In the genomic region with DNA sequence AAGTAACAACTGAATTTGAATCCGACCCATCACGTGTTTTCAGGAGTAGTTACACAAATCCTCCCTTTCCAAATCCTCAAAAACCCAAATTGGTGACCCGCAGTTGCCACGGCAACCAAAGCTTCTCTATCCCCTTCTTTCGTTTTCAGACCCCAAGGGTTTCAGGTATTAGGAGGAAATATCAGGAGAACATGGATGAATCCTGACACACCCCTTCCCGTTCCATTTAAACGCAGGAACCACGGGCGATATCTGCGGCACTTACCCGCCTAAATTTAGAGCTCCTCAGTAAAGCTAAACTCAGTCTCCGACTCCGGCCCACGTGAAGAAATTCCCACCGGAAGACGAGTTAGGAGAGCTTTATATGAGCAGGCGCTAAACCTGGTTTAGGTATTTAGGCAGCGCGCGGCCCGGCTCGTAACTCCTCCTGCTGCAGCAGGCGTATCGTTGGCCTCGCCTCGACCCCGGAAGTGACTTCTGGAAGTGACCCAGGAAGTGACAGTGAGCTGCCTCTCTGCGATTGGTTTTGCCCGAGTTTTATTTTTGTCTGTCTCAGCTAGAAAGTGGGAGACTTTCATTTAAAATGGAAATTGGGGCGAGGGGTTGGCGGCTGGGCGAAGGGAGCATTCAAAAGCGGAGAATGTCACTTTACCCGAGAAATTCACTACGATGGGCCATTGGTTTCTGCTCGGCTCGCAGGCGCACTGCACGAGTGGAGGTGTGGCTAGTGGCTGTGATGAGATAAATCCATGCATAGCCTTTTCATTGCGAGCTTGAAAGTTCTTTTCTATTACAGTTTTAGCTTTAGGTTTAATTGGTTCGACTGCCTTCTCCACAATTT, we compare ENCODE assay signal across 8 cellular contexts. TPM values are rescaled to one million over a fixed set of nuclear protein-coding genes. Genes with fewer than 3 reads are reported as not detected.
DNase-seq lines count a peak whose midpoint lies in the region; ATAC-seq, FAIRE-seq and TF ChIP-seq lines count a peak whose summit lies in the region.

A gene (minus strand): TSS at position 472 of the 841 bp plus-strand sequence.

- H2AFZ ChIP-seq in SU-DHL-6 (ENCODE audit: low read depth, low read length, severe bottlenecking): peak within 1 kb of the TSS; percentile 94

- H3K4me3 ChIP-seq in SU-DHL-6 (ENCODE audit: insufficient read depth, low read length, poor library complexity, severe bottlenecking) (peak within 1 kb of the TSS; percentile 98), pancreas (peak within 1 kb of the TSS; percentile 11 to 52 (median 44)), tibial artery (peak within 1 kb of the TSS; percentile 58 to 77)

- peak within 1 kb of the TSS; percentile 97 for H3K4me3 Mint-ChIP-seq in activated naive CD8-positive, alpha-beta T cell treated with anti-CD3 and anti-CD28 coated beads for 36 hours

- intact Hi-C loops in Right ventricle myocardium superior (cut with DNase I) (no loop called here), pancreas (cut with DNase I) (no loop called here), tibial artery (cut with DNase I; ENCODE audit: low total_unique reads) (no loop called here)

- H3K36me3 Mint-ChIP-seq in activated naive CD8-positive, alpha-beta T cell treated with anti-CD3 and anti-CD28 coated beads for 36 hours: peaks cover 23% of the 10 kb centered on the region

- H3K9me3 ChIP-seq in SU-DHL-6 (ENCODE audit: insufficient read depth, low read length): no peaks in the 10 kb centered on the region
- H3K9me3 ChIP-seq in pancreas: no peaks in the 10 kb centered on the region
- H3K9me3 ChIP-seq in tibial artery: no peaks in the 10 kb centered on the region

- no peaks in the 10 kb centered on the region for H3F3A ChIP-seq in SU-DHL-6 (ENCODE audit: insufficient read depth)

- TF ChIP-seq POLR2A in GM10847 (IDR thresholded peaks at IDR 0.05; ENCODE audit: extremely low read depth, insufficient read length): peak; percentile 24

- peak within 1 kb of the TSS; percentile 80 for H3K9ac ChIP-seq in SU-DHL-6 (ENCODE audit: low read length)

- H3K4me1 ChIP-seq in pancreas (peaks cover 0 to 29% (median 18%) of the 10 kb centered on the region in 3 donors), tibial artery (peaks cover 0 to 23% (median 16%) of the 10 kb centered on the region in 4 donors)

- H3K4me1 Mint-ChIP-seq in activated naive CD8-positive, alpha-beta T cell treated with anti-CD3 and anti-CD28 coated beads for 36 hours: peaks cover 40% of the 10 kb centered on the region

- H3K9me2 ChIP-seq in SU-DHL-6 (replicated peaks; ENCODE audit: insufficient read depth, low read length): no peaks in the 10 kb centered on the region

- H4K20me1 ChIP-seq in SU-DHL-6 (ENCODE audit: low read depth, low read length): no peaks in the 10 kb centered on the region

- peak; percentile 45 for FAIRE-seq in pancreas (lab: Jason Lieb, UNC)

- 0 to 1% methylated on average over 41 of the region's 41 CpGs for WGBS in pancreas, 2 donors

- H3K27ac ChIP-seq in SU-DHL-6 (ENCODE audit: low read depth, low read length) (peak within 1 kb of the TSS; percentile 39), pancreas (peak within 1 kb of the TSS; percentile 56 to 86 (median 74)), tibial artery (peak within 1 kb of the TSS; percentile 76 to 80)

- H3K36me3 ChIP-seq in SU-DHL-6 (ENCODE audit: low read length): peaks cover 11% of the 10 kb centered on the region; the same call in 1 of the 2 replicates
- no peaks in the 10 kb centered on the region for H3K36me3 ChIP-seq in pancreas
- H3K36me3 ChIP-seq in tibial artery: peaks cover 0 to 11% (median 8%) of the 10 kb centered on the region in 3 donors

- H3K27me3 Mint-ChIP-seq in activated naive CD8-positive, alpha-beta T cell treated with anti-CD3 and anti-CD28 coated beads for 36 hours: no peaks in the 10 kb centered on the region

- DNase-seq in NCI-H1092 treated with DMSO at 0.1 percent for 48 hours (lab: John Stamatoyannopoulos, UW) (peak; percentile 92), Right ventricle myocardium superior (peak; percentile 92), pancreas (peak; percentile 83 to 94 (median 86)), tibial artery (peak; percentile 83 to 90)
- DNase-seq in activated naive CD8-positive, alpha-beta T cell treated with anti-CD3 and anti-CD28 coated beads for 36 hours: peak; percentile 84

- TF ChIP-seq CTCF in SU-DHL-6 (IDR thresholded peaks at IDR 0.05; ENCODE audit: insufficient read depth, low read length, poor library complexity, severe bottlenecking) (no peak), pancreas (IDR thresholded peaks at IDR 0.05) (no peak), tibial artery (IDR thresholded peaks at IDR 0.05) (no peak)

- H3K4me2 ChIP-seq in SU-DHL-6 (ENCODE audit: low read depth, low read length, poor library complexity, severe bottlenecking): peak within 1 kb of the TSS; percentile 97

- H3K27me3 ChIP-seq in SU-DHL-6 (ENCODE audit: low read length) (no peaks in the 10 kb centered on the region), pancreas (no peaks in the 10 kb centered on the region), tibial artery (no peaks in the 10 kb centered on the region)

- no peaks in the 10 kb centered on the region for H3K9me3 Mint-ChIP-seq in activated naive CD8-positive, alpha-beta T cell treated with anti-CD3 and anti-CD28 coated beads for 36 hours

- peak within 1 kb of the TSS; percentile 97 for H3K27ac Mint-ChIP-seq in activated naive CD8-positive, alpha-beta T cell treated with anti-CD3 and anti-CD28 coated beads for 36 hours

- ATAC-seq in HG02610 (IDR thresholded peaks at IDR 0.05; ENCODE audit: unreplicated experiment) (peak; percentile 99), Right ventricle myocardium superior (ENCODE audit: poor library complexity) (peak; percentile 99), pancreas (peak; percentile 98 to 99 (median 99))

- peaks cover 34% of the 10 kb centered on the region for H3K79me2 ChIP-seq in SU-DHL-6 (ENCODE audit: insufficient read depth, low read length)

RNA-seq across cellular contexts. Expression of the gene that starts here (rescaled TPM):
- total RNA-seq in activated naive CD8-positive, alpha-beta T cell treated with anti-CD3 and anti-CD28 coated beads for 36 hours: 10 to 100 TPM; 20.3 to 23.1 TPM
- total RNA-seq in Right ventricle myocardium superior (2.5 TPM), pancreas (1 to 10 TPM; 1.6 to 4.1 (median 2.5) TPM)
- polyA plus RNA-seq in pancreas: 1 to 10 TPM; 1.4 to 1.9 TPM

Comparison
In these comparisons a context has a peak if more than half of its experiments do, and no peak if none do; other contexts are left out.
1. Peak in every context shown above with its lines: DNase-seq, ATAC-seq, H3K4me3 ChIP-seq and H3K27ac ChIP-seq.
2. H3K4me3 ChIP-seq: peak in every context shown above with its lines; median percentile 98 in SU-DHL-6; 68 in tibial artery; 44 in pancreas.